Comparison of ENCODE assay signal across 8 cellular contexts in the genomic region with DNA sequence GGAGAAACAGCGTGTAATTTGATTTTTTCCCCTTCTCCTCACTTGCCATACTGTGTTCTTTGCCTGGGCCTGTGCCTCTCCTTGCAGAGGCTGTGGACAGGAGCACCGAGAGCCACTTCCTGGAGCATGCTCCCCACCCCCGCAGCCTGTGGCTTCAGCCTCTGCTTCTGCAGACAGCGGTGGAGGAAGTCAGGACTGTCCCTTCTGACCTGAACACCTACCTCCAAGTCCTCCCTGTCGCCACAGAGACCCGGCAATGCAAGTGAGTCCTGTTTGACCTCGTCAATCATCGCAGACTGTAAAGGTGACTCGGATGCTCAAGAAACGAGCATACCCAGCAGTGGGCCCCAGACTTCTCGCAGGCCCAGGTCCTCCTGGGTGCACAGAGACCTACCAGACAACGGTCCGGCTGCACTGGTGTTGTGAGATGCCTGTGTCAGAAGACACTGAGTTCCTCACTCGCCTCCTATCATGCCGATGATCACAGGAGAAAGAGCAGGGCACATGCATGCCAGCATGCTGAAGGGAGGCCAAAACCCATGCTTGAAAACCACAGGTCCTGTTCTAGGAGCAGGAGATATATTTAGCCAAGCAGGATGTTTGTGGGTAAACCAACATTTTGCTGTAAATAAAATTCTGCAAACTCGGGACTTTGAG.
DNase-seq lines count a peak whose midpoint lies in the region; ATAC-seq and TF ChIP-seq lines count a peak whose summit lies in the region.

No MANE protein-coding gene starts in this region.

- H3K79me2 ChIP-seq in trophoblast cell (ENCODE audit: control insufficient read depth, insufficient read depth, low read length, poor library complexity) = no peaks in the 10 kb centered on the region

- no peak overlapping the region for H3K23ac ChIP-seq in trophoblast cell (ENCODE audit: low read length)

- H3K4me3 ChIP-seq in trophoblast cell (ENCODE audit: low read depth, low read length) = no peak overlapping the region

- H2AFZ ChIP-seq in trophoblast cell (ENCODE audit: insufficient read depth, low read length, poor library complexity) = no peak overlapping the region

- no peaks in the 10 kb centered on the region for H3K36me3 ChIP-seq in trophoblast cell (ENCODE audit: control insufficient read depth in 1 of 2, insufficient read depth in 2 of 2, low read length in 2 of 2)

- H4K91ac ChIP-seq in trophoblast cell (ENCODE audit: low read depth, low read length) = no peak overlapping the region

- no peaks in the 10 kb centered on the region for H3K27me3 Mint-ChIP-seq in T-cell
- peaks cover 6% of the 10 kb centered on the region for H3K27me3 Mint-ChIP-seq in endothelial cell (ENCODE audit: unreplicated experiment)

- H3K27ac Mint-ChIP-seq in T-cell (peak overlapping the region; percentile 74 to 76), endothelial cell (ENCODE audit: unreplicated experiment) (peak overlapping the region; percentile 9)

- no peak overlapping the region for H3K14ac ChIP-seq in trophoblast cell (ENCODE audit: low read length)

- H2BK12ac ChIP-seq in trophoblast cell (ENCODE audit: low read length) = no peak overlapping the region

- H3K9me3 Mint-ChIP-seq in T-cell (no peaks in the 10 kb centered on the region), endothelial cell (ENCODE audit: unreplicated experiment) (no peaks in the 10 kb centered on the region)

- H4K8ac ChIP-seq in trophoblast cell (ENCODE audit: low read depth, low read length) = peak overlapping the region; percentile 36

- no CpG with 5 or more reads among the region's 16 CpGs for WGBS in trophoblast cell (ENCODE audit: extremely low coverage, insufficient coverage, insufficient read length)

- DNase-seq in ACHN (peak; percentile 9), T-cell (peak in 11 of 34 experiments; percentile 12 to 42 (median 26)), endothelial cell (ENCODE audit: low spot score) (no peak), trophoblast cell (peak in 1 of 2 donors; percentile 36), cortex of kidney (lab: John Stamatoyannopoulos, UW) (no peak)
- DNase-seq in effector CD4-positive, alpha-beta T cell = no peak

- CTCF ChIA-PET in T-cell (lab: Charles Lee) = no interaction called here

- H3K36me3 Mint-ChIP-seq in T-cell = no peaks in the 10 kb centered on the region
- H3K36me3 Mint-ChIP-seq in endothelial cell (ENCODE audit: low read depth, unreplicated experiment) = no peaks in the 10 kb centered on the region

- peaks cover 33 to 46% (median 38%) of the 10 kb centered on the region in 3 donors for H3K4me1 Mint-ChIP-seq in T-cell
- H3K4me1 Mint-ChIP-seq in endothelial cell (ENCODE audit: unreplicated experiment) = peaks cover 8% of the 10 kb centered on the region

- ATAC-seq in GM18870 (IDR thresholded peaks at IDR 0.05; ENCODE audit: unreplicated experiment) = peak; percentile 62
- peak; percentile 87 for ATAC-seq in HG03095 (IDR thresholded peaks at IDR 0.05; ENCODE audit: unreplicated experiment)
- ATAC-seq in T-cell (replicated peaks in 1 of 4) = peak; percentile 46 to 58 (median 50)

- H4K12ac ChIP-seq in trophoblast cell (ENCODE audit: low read depth, low read length) = no peak overlapping the region

- H3K27ac ChIP-seq in trophoblast cell (ENCODE audit: low read depth, low read length) = no peak overlapping the region

- H3K4me3 Mint-ChIP-seq in T-cell = peak overlapping the region; percentile 25 to 58 (median 40)
- H3K4me3 Mint-ChIP-seq in endothelial cell (ENCODE audit: unreplicated experiment) = no peak overlapping the region

- in situ Hi-C loops in ACHN (cut with HindIII; ENCODE audit: low pct_ligation_motif_present, low pct_unique_long_range_greater_than_20kb, low sequenced_read_pairs) = no loop called here

- no peak overlapping the region for H2AK5ac ChIP-seq in trophoblast cell (ENCODE audit: low read length)

- peaks cover 6% of the 10 kb centered on the region for H3K79me1 ChIP-seq in trophoblast cell (ENCODE audit: low read length)

- H3K9me3 ChIP-seq in trophoblast cell (ENCODE audit: insufficient read depth, low read depth, low read length) = no peaks in the 10 kb centered on the region

- no peak overlapping the region for H3K4ac ChIP-seq in trophoblast cell (ENCODE audit: low read depth, low read length)

- TF ChIP-seq CTCF in endothelial cell (IDR thresholded peaks at IDR 0.05; ENCODE audit: unreplicated experiment) = no peak

- H3K27me3 ChIP-seq in trophoblast cell (ENCODE audit: insufficient read depth, low read length) = no peaks in the 10 kb centered on the region

- H3K18ac ChIP-seq in trophoblast cell (ENCODE audit: low read length) = no peak overlapping the region

- no peak overlapping the region for H3K9ac ChIP-seq in trophoblast cell (ENCODE audit: low read length)

- POLR2A ChIA-PET in T-cell (lab: Charles Lee) = no interaction called here

- no peak overlapping the region for H2BK5ac ChIP-seq in trophoblast cell (ENCODE audit: low read depth, low read length, poor library complexity)

- no peak overlapping the region for H3K4me2 ChIP-seq in trophoblast cell (ENCODE audit: low read length)

- no peak overlapping the region for H2BK120ac ChIP-seq in trophoblast cell (ENCODE audit: insufficient read depth, low read length, poor library complexity)

- peaks cover 22 to 29% of the 10 kb centered on the region in 2 experiments for H3K4me1 ChIP-seq in trophoblast cell (ENCODE audit: control insufficient read depth in 1 of 2, insufficient read depth in 2 of 2, low read length in 2 of 2)
